16 cellular contexts compared by ENCODE assay signal in genomic region chr18:46345181-46345465, GRCh38.
DNase-seq lines count a peak whose midpoint lies in the region; ATAC-seq and TF ChIP-seq lines count a peak whose summit lies in the region.
"Had no signal": no experiment of that assay in that cellular context is flagged by ENCODE, and none has a peak within 500 bp of the region (broad histone marks: within the 10 kb centered on the region; RNA-seq: fewer than 3 reads in every experiment).

No MANE protein-coding gene starts in this region.

- H3K36me3 ChIP-seq in BLaER1 (peaks cover 30% of the 10 kb centered on the region), DND-41 (ENCODE audit: insufficient read depth, low read length) (peaks cover 10% of the 10 kb centered on the region)

- H3K4me3 ChIP-seq in BLaER1 (no peak overlapping the region; the same call in 1 of the 2 replicates), DND-41 (ENCODE audit: low read depth in 1 of 2, low read length in 2 of 2) (no peak overlapping the region)

- H2AFZ ChIP-seq in DND-41 (ENCODE audit: low read depth, low read length), result no peak overlapping the region

- no peaks in the 10 kb centered on the region for H3K27me3 Mint-ChIP-seq in T-helper 17 cell
- H3K27me3 Mint-ChIP-seq in natural killer cell treated with Interleukin-12 subunit alpha and Interleukin-12 subunit beta and Interleukin-15 and Interleukin-18, amount 100 ng/mL, for 72 hours, result no peaks in the 10 kb centered on the region

- H3K27me3 ChIP-seq in BLaER1, result no peaks in the 10 kb centered on the region
- no peaks in the 10 kb centered on the region for H3K27me3 ChIP-seq in DND-41 (ENCODE audit: insufficient read depth, low read length, poor library complexity)

- no peaks in the 10 kb centered on the region for H3K9me3 Mint-ChIP-seq in natural killer cell treated with Interleukin-12 subunit alpha and Interleukin-12 subunit beta and Interleukin-15 and Interleukin-18, amount 100 ng/mL, for 72 hours
- H3K9me3 Mint-ChIP-seq: CD8-positive, alpha-beta T cell had no signal

- H3K4me2 ChIP-seq in BLaER1 (peak overlapping the region; percentile 72), DND-41 (ENCODE audit: insufficient read depth, low read length) (no peak overlapping the region)

- H3K4me1 Mint-ChIP-seq in T-helper 17 cell, result peaks cover 30% of the 10 kb centered on the region
- H3K4me1 Mint-ChIP-seq in natural killer cell treated with Interleukin-12 subunit alpha and Interleukin-12 subunit beta and Interleukin-15 and Interleukin-18, amount 100 ng/mL, for 72 hours (ENCODE audit: low read depth in 2 of 2), result peaks cover 56 to 85% of the 10 kb centered on the region in 2 donors

- no peak for ATAC-seq in DND-41 (ENCODE audit: insufficient read depth, low read depth)
- no peak for ATAC-seq in T-helper 17 cell
- ATAC-seq in natural killer cell treated with Interleukin-12 subunit alpha and Interleukin-12 subunit beta and Interleukin-15 and Interleukin-18, amount 100 ng/mL, for 72 hours, result no peak
- ATAC-seq in HG02642 (IDR thresholded peaks at IDR 0.05; ENCODE audit: poor library complexity, unreplicated experiment), result no peak
- ATAC-seq: CD8-positive, alpha-beta T cell had no signal

- TF ChIP-seq CTCF in DND-41 (IDR thresholded peaks at IDR 0.05; ENCODE audit: borderline replicate concordance, extremely low read depth, low read length, poor library complexity, severe bottlenecking), result no peak

- H3K4me3 Mint-ChIP-seq in T-helper 17 cell, result peak overlapping the region; percentile 56
- H3K4me3 Mint-ChIP-seq in natural killer cell treated with Interleukin-12 subunit alpha and Interleukin-12 subunit beta and Interleukin-15 and Interleukin-18, amount 100 ng/mL, for 72 hours, result no peak overlapping the region
- H3K4me3 Mint-ChIP-seq: CD8-positive, alpha-beta T cell had no signal

- H3K27ac Mint-ChIP-seq in T-helper 17 cell, result no peak overlapping the region
- peak overlapping the region; percentile 97 to 99 for H3K27ac Mint-ChIP-seq in natural killer cell treated with Interleukin-12 subunit alpha and Interleukin-12 subunit beta and Interleukin-15 and Interleukin-18, amount 100 ng/mL, for 72 hours
- H3K27ac Mint-ChIP-seq: CD8-positive, alpha-beta T cell had no signal

- DNase-seq in DND-41, result no peak
- DNase-seq in T-helper 17 cell, result no peak
- DNase-seq in natural killer cell treated with Interleukin-12 subunit alpha and Interleukin-12 subunit beta and Interleukin-15 and Interleukin-18, amount 100 ng/mL, for 72 hours (ENCODE audit: low spot score), result peak; percentile 54
- DNase-seq in putamen (ENCODE audit: low spot score), result no peak
- no peak for DNase-seq in DMS114 treated with DMSO at 0.1 percent for 48 hours (lab: John Stamatoyannopoulos, UW; ENCODE audit: unreplicated experiment)
- DNase-seq: CD8-positive, alpha-beta T cell; HCEC 1CT; KG1; NCI-H1694; NCI-H2081; NCI-H345; NCI-H524; NCI-H82; Right ventricle myocardium superior had no signal

- H3K4me1 ChIP-seq in BLaER1, result peaks cover 95% of the 10 kb centered on the region
- H3K4me1 ChIP-seq in DND-41 (ENCODE audit: insufficient read depth, low read length), result peaks cover 39% of the 10 kb centered on the region

- no peaks in the 10 kb centered on the region for H3K36me3 Mint-ChIP-seq in T-helper 17 cell (ENCODE audit: low read depth)
- no peaks in the 10 kb centered on the region for H3K36me3 Mint-ChIP-seq in natural killer cell treated with Interleukin-12 subunit alpha and Interleukin-12 subunit beta and Interleukin-15 and Interleukin-18, amount 100 ng/mL, for 72 hours
- H3K36me3 Mint-ChIP-seq: CD8-positive, alpha-beta T cell had no signal

- H3K9ac ChIP-seq in BLaER1 (peak overlapping the region; percentile 61; the same call in 1 of the 2 replicates), DND-41 (ENCODE audit: low read depth, low read length) (peak overlapping the region; percentile 47; the same call in 1 of the 2 replicates)

- H3K79me2 ChIP-seq in DND-41 (ENCODE audit: insufficient read depth, low read length), result peaks cover 82% of the 10 kb centered on the region

- H3K9me3 ChIP-seq in BLaER1 (no peaks in the 10 kb centered on the region), DND-41 (ENCODE audit: insufficient read depth, low read length, severe bottlenecking) (no peaks in the 10 kb centered on the region), T-helper 17 cell (ENCODE audit: control insufficient read depth, low read length, poor library complexity, severe bottlenecking) (no peaks in the 10 kb centered on the region)

- H4K20me1 ChIP-seq in BLaER1, result peaks cover 98% of the 10 kb centered on the region
- H4K20me1 ChIP-seq in DND-41 (ENCODE audit: insufficient read depth, low read length), result peaks cover 69% of the 10 kb centered on the region

- H3K27ac ChIP-seq in BLaER1 (peak overlapping the region; percentile 87), DND-41 (ENCODE audit: low read length) (peak overlapping the region; percentile 92)
